Comparison of ENCODE assay signal across 1 cellular context in the genomic region with DNA sequence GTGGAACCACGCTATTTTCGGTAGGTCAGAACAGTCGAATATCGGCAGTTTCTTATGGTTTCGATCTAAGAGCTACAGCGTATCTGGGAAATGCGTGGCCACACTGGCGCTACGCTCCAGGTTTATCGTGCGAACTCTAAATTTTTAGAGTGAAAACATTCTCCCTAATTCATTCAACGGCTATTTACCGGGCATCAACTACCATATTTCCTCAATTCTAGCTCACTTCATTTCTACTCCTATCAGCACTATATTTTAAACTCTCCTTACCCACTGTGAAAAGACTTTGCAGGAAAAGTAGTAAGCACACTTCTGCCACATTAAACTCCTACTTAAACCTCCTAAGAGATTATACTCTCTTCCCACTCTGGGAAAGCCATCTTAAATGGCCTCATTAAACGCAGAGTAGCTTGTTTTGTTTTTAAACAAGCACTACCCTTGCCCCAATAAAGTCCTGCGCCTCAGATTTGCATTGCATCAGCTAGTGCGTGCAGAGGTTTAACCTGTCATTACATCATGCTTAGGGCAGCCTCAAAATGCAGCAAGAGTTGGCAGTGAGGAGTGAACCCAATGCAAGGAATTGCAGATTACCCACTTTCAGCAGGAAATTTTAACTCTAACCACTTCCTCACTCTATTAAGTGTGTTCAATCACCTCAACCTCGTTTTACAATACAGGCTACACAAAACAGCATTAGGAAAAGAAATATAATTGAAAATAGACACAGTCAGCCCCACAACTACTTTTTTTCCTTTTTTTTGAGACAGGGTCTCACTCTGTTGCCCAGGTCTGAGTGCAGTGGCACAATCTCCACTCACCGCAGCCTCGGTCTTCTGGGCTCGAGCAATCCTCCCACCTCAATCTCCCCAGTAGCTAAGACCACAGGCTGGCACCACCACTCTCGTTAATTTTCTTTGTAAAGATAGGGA.
A peak's percentile ranks its signal among the peaks of the same experiment; 100 is the strongest.
TF ChIP-seq lines count a peak whose summit lies in the region.

No MANE protein-coding gene starts in this region.

TF ChIP-seq in HepG2, 621 proteins besides CTCF, POLR2A, EP300 and RAD21 (continued from another document and continues in another):
- TF ChIP-seq, protein P1, sequence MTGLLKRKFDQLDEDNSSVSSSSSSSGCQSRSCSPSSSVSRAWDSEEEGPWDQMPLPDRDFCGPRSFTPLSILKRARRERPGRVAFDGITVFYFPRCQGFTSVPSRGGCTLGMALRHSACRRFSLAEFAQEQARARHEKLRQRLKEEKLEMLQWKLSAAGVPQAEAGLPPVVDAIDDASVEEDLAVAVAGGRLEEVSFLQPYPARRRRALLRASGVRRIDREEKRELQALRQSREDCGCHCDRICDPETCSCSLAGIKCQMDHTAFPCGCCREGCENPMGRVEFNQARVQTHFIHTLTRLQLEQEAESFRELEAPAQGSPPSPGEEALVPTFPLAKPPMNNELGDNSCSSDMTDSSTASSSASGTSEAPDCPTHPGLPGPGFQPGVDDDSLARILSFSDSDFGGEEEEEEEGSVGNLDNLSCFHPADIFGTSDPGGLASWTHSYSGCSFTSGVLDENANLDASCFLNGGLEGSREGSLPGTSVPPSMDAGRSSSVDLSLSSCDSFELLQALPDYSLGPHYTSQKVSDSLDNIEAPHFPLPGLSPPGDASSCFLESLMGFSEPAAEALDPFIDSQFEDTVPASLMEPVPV (CRISPR knock-in tag; IDR thresholded peaks at IDR 0.05): no peak
- TF ChIP-seq ZSCAN20 (CRISPR knock-in tag; IDR thresholded peaks at IDR 0.05; ENCODE audit: borderline replicate concordance) (no peak), HNRNPL (IDR thresholded peaks at IDR 0.05; ENCODE audit: low read depth, low read length) (no peak), NR2F6 (IDR thresholded peaks at IDR 0.05) (0 out of 2 replicates have a peak, but pooled peaks have one; percentile 21), NR2F6 (CRISPR knock-in tag; IDR thresholded peaks at IDR 0.05) (peak; percentile 50; the same call in 1 of the 2 replicates), RBAK (CRISPR knock-in tag; IDR thresholded peaks at IDR 0.05) (peak; percentile 91), ZNF143 (CRISPR knock-in tag; IDR thresholded peaks at IDR 0.05) (no peak), TCF12 (IDR thresholded peaks at IDR 0.05) (no peak), TCF12 (CRISPR knock-in tag; IDR thresholded peaks at IDR 0.05) (0 out of 2 replicates have a peak, but pooled peaks have one; percentile 21), ZNF619 (CRISPR knock-in tag; IDR thresholded peaks at IDR 0.05) (no peak), ZNF746 (CRISPR knock-in tag; IDR thresholded peaks at IDR 0.05) (no peak), SUZ12 (IDR thresholded peaks at IDR 0.05; ENCODE audit: low read depth, low read length) (no peak), ZNF256 (CRISPR knock-in tag; conservative IDR thresholded peaks at IDR 0.05) (no peak), HDAC2 (CRISPR knock-in tag; IDR thresholded peaks at IDR 0.05) (peak; percentile 11; the same call in 1 of the 2 replicates), ZNF317 (CRISPR knock-in tag; IDR thresholded peaks at IDR 0.05) (no peak), KDM2A (CRISPR knock-in tag; IDR thresholded peaks at IDR 0.05; ENCODE audit: borderline replicate concordance, low read depth) (peak; percentile 27; the same call in 1 of the 2 replicates), ZFP41 (CRISPR knock-in tag; IDR thresholded peaks at IDR 0.05; ENCODE audit: borderline replicate concordance) (no peak)
- TF ChIP-seq, protein P2, sequence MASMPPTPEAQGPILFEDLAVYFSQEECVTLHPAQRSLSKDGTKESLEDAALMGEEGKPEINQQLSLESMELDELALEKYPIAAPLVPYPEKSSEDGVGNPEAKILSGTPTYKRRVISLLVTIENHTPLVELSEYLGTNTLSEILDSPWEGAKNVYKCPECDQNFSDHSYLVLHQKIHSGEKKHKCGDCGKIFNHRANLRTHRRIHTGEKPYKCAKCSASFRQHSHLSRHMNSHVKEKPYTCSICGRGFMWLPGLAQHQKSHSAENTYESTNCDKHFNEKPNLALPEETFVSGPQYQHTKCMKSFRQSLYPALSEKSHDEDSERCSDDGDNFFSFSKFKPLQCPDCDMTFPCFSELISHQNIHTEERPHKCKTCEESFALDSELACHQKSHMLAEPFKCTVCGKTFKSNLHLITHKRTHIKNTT (CRISPR knock-in tag; IDR thresholded peaks at IDR 0.05): no peak
- TF ChIP-seq, protein P3, sequence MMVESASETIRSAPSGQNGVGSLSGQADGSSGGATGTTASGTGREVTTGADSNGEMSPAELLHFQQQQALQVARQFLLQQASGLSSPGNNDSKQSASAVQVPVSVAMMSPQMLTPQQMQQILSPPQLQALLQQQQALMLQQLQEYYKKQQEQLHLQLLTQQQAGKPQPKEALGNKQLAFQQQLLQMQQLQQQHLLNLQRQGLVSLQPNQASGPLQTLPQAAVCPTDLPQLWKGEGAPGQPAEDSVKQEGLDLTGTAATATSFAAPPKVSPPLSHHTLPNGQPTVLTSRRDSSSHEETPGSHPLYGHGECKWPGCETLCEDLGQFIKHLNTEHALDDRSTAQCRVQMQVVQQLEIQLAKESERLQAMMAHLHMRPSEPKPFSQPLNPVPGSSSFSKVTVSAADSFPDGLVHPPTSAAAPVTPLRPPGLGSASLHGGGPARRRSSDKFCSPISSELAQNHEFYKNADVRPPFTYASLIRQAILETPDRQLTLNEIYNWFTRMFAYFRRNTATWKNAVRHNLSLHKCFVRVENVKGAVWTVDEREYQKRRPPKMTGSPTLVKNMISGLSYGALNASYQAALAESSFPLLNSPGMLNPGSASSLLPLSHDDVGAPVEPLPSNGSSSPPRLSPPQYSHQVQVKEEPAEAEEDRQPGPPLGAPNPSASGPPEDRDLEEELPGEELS (CRISPR knock-in tag; IDR thresholded peaks at IDR 0.05): peak; percentile 14; the same call in 1 of the 2 replicates
- TF ChIP-seq, protein P4, sequence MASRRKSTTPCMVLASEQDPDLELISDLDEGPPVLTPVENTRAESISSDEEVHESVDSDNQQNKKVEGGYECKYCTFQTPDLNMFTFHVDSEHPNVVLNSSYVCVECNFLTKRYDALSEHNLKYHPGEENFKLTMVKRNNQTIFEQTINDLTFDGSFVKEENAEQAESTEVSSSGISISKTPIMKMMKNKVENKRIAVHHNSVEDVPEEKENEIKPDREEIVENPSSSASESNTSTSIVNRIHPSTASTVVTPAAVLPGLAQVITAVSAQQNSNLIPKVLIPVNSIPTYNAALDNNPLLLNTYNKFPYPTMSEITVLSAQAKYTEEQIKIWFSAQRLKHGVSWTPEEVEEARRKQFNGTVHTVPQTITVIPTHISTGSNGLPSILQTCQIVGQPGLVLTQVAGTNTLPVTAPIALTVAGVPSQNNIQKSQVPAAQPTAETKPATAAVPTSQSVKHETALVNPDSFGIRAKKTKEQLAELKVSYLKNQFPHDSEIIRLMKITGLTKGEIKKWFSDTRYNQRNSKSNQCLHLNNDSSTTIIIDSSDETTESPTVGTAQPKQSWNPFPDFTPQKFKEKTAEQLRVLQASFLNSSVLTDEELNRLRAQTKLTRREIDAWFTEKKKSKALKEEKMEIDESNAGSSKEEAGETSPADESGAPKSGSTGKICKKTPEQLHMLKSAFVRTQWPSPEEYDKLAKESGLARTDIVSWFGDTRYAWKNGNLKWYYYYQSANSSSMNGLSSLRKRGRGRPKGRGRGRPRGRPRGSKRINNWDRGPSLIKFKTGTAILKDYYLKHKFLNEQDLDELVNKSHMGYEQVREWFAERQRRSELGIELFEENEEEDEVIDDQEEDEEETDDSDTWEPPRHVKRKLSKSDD (CRISPR knock-in tag; IDR thresholded peaks at IDR 0.05; ENCODE audit: low read depth): no peak; the same call in 1 of the 2 replicates
- TF ChIP-seq, protein P5, sequence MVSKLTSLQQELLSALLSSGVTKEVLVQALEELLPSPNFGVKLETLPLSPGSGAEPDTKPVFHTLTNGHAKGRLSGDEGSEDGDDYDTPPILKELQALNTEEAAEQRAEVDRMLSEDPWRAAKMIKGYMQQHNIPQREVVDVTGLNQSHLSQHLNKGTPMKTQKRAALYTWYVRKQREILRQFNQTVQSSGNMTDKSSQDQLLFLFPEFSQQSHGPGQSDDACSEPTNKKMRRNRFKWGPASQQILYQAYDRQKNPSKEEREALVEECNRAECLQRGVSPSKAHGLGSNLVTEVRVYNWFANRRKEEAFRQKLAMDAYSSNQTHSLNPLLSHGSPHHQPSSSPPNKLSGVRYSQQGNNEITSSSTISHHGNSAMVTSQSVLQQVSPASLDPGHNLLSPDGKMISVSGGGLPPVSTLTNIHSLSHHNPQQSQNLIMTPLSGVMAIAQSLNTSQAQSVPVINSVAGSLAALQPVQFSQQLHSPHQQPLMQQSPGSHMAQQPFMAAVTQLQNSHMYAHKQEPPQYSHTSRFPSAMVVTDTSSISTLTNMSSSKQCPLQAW (CRISPR knock-in tag; IDR thresholded peaks at IDR 0.05): 0 out of 2 replicates have a peak, but pooled peaks have one; percentile 43
- TF ChIP-seq, protein P6, sequence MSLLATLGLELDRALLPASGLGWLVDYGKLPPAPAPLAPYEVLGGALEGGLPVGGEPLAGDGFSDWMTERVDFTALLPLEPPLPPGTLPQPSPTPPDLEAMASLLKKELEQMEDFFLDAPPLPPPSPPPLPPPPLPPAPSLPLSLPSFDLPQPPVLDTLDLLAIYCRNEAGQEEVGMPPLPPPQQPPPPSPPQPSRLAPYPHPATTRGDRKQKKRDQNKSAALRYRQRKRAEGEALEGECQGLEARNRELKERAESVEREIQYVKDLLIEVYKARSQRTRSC (CRISPR knock-in tag; IDR thresholded peaks at IDR 0.05; ENCODE audit: low read depth): no peak
- TF ChIP-seq, protein P7, sequence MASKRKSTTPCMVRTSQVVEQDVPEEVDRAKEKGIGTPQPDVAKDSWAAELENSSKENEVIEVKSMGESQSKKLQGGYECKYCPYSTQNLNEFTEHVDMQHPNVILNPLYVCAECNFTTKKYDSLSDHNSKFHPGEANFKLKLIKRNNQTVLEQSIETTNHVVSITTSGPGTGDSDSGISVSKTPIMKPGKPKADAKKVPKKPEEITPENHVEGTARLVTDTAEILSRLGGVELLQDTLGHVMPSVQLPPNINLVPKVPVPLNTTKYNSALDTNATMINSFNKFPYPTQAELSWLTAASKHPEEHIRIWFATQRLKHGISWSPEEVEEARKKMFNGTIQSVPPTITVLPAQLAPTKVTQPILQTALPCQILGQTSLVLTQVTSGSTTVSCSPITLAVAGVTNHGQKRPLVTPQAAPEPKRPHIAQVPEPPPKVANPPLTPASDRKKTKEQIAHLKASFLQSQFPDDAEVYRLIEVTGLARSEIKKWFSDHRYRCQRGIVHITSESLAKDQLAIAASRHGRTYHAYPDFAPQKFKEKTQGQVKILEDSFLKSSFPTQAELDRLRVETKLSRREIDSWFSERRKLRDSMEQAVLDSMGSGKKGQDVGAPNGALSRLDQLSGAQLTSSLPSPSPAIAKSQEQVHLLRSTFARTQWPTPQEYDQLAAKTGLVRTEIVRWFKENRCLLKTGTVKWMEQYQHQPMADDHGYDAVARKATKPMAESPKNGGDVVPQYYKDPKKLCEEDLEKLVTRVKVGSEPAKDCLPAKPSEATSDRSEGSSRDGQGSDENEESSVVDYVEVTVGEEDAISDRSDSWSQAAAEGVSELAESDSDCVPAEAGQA (IDR thresholded peaks at IDR 0.05; ENCODE audit: low read depth): no peak
- TF ChIP-seq, protein P7 (CRISPR knock-in tag; IDR thresholded peaks at IDR 0.05; ENCODE audit: borderline replicate concordance): no peak
